8 cellular contexts compared by ENCODE assay signal in genomic region chr17:21126645-21127507, GRCh38. TPM values are rescaled to one million over a fixed set of nuclear protein-coding genes. Genes with fewer than 3 reads are reported as not detected.
DNase-seq lines count a peak whose midpoint lies in the region; ATAC-seq and TF ChIP-seq lines count a peak whose summit lies in the region.

Gene DHRS7B, plus strand, starts transcription at chr17:21126964. Its CDS starts 8 bp downstream, at chr17:21126972.

- peak within 1 kb of the TSS; percentile 85 to 91 for H3K27ac Mint-ChIP-seq in natural killer cell treated with Interleukin-12 subunit alpha and Interleukin-12 subunit beta and Interleukin-15 and Interleukin-18, amount 100 ng/mL, for 72 hours

- H3K27me3 Mint-ChIP-seq in natural killer cell treated with Interleukin-12 subunit alpha and Interleukin-12 subunit beta and Interleukin-15 and Interleukin-18, amount 100 ng/mL, for 72 hours = no peaks in the 10 kb centered on the region

- peak; percentile 95 for ATAC-seq in RWPE2 (ENCODE audit: low read depth)
- ATAC-seq in natural killer cell treated with Interleukin-12 subunit alpha and Interleukin-12 subunit beta and Interleukin-15 and Interleukin-18, amount 100 ng/mL, for 72 hours = peak; percentile 97
- peak; percentile 95 for ATAC-seq in stimulated activated naive CD8-positive, alpha-beta T cell treated with anti-CD3 and anti-CD28 coated beads, Interleukin-15, Interleukin-2, amounts not matched to agents 100 U/mL and 50 U/mL, for 24 hours

- no peaks in the 10 kb centered on the region for H3K36me3 ChIP-seq in RWPE2 (ENCODE audit: low read depth)

- H3K27me3 ChIP-seq in RWPE2 (ENCODE audit: insufficient read depth, poor library complexity, severe bottlenecking) = no peaks in the 10 kb centered on the region

- H3K9me3 Mint-ChIP-seq in natural killer cell treated with Interleukin-12 subunit alpha and Interleukin-12 subunit beta and Interleukin-15 and Interleukin-18, amount 100 ng/mL, for 72 hours = no peaks in the 10 kb centered on the region

- H3K36me3 Mint-ChIP-seq in natural killer cell treated with Interleukin-12 subunit alpha and Interleukin-12 subunit beta and Interleukin-15 and Interleukin-18, amount 100 ng/mL, for 72 hours = no peaks in the 10 kb centered on the region

- H3K4me3 Mint-ChIP-seq in natural killer cell treated with Interleukin-12 subunit alpha and Interleukin-12 subunit beta and Interleukin-15 and Interleukin-18, amount 100 ng/mL, for 72 hours = peak within 1 kb of the TSS; percentile 99

- H3K27ac ChIP-seq in RWPE2 (ENCODE audit: poor library complexity, severe bottlenecking) = peak within 1 kb of the TSS; percentile 58

- H3K9me3 ChIP-seq in RWPE2 (ENCODE audit: severe bottlenecking) = no peaks in the 10 kb centered on the region

- peaks cover 2% of the 10 kb centered on the region for H3K4me1 ChIP-seq in RWPE2 (ENCODE audit: insufficient read depth, poor library complexity, severe bottlenecking)

- no peak for TF ChIP-seq CTCF in LNCaP clone FGC (IDR thresholded peaks at IDR 0.05; ENCODE audit: control insufficient read depth, extremely low read depth, insufficient read depth)
- TF ChIP-seq CTCF in RWPE2 (IDR thresholded peaks at IDR 0.05; ENCODE audit: poor library complexity, severe bottlenecking) = no peak

- H3K4me3 ChIP-seq in LNCaP clone FGC (ENCODE audit: low read depth, low read length) (peak within 1 kb of the TSS; percentile 86), RWPE2 (ENCODE audit: severe bottlenecking) (peak within 1 kb of the TSS; percentile 56)

- DNase-seq in EH (ENCODE audit: low read depth) = peak; percentile 92
- DNase-seq in GOT3 (lab: John Stamatoyannopoulos, UW) = peak; percentile 68
- DNase-seq in LNCaP clone FGC (ENCODE audit: low read depth) = peak; percentile 92
- DNase-seq in RWPE2 (ENCODE audit: low spot score) = peak; percentile 96
- peak; percentile 96 for DNase-seq in activated T-helper 9 cell treated with anti-CD3 and anti-CD28 coated beads, Interleukin-2, amount 50 U/mL, for 16 hours (ENCODE audit: low read depth)
- DNase-seq in fibroblast of peridontal ligament (ENCODE audit: extremely low read depth) = peak; percentile 87
- DNase-seq in natural killer cell treated with Interleukin-12 subunit alpha and Interleukin-12 subunit beta and Interleukin-15 and Interleukin-18, amount 100 ng/mL, for 72 hours (ENCODE audit: low spot score) = peak; percentile 98
- DNase-seq in stimulated activated naive CD8-positive, alpha-beta T cell treated with anti-CD3 and anti-CD28 coated beads, Interleukin-15, Interleukin-2, amounts not matched to agents 100 U/mL and 50 U/mL, for 24 hours = peak; percentile 99

- H3K4me1 Mint-ChIP-seq in natural killer cell treated with Interleukin-12 subunit alpha and Interleukin-12 subunit beta and Interleukin-15 and Interleukin-18, amount 100 ng/mL, for 72 hours (ENCODE audit: low read depth in 2 of 2) = peaks cover 16 to 28% of the 10 kb centered on the region in 2 donors

RNA-seq across cellular contexts. Expression of gene DHRS7B, which starts in this region (rescaled TPM):
- 10 to 100 TPM; 22.2 to 23.8 TPM for total RNA-seq in natural killer cell treated with Interleukin-12 subunit alpha and Interleukin-12 subunit beta and Interleukin-15 and Interleukin-18, amount 100 ng/mL, for 72 hours

Comparison
In these comparisons a context has a peak if more than half of its experiments do, and no peak if none do; other contexts are left out.
1. Peak in every context shown above with its lines: DNase-seq, ATAC-seq, H3K4me3 ChIP-seq and H3K27ac ChIP-seq.